13 cellular contexts compared by ENCODE assay signal in the genomic region with DNA sequence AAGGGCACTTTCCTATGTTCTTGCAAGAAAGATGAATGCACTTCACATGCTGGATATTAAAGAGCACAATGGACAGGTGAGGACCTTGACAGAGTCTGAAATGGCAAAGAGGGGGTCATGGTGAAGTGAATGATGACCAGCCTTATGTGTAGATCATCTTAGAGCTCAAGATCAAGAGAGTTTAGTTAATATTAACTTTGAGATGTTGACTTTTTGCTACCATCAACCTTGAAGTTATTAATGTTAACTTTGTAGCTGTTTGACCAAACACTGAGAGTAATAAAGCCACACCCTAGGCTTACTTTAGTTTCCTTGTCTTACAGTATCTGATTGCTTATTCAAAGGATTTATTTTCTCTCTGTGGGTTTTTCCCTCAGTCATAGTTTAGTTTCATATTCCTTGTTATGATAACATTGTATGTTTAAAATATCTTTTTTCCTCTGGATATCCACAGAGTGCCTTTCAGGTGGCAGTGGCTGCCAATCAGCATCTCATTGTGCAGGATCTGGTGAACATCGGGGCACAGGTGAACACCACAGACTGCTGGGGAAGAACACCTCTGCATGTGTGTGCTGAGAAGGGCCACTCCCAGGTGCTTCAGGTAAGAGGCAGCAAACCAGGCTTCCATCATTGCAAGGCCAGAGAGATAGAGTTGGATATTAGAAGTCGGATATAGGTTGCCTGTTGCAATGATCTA. TPM values are rescaled to one million over a fixed set of nuclear protein-coding genes. Genes with fewer than 3 reads are reported as not detected.
DNase-seq lines count a peak whose midpoint lies in the region; ATAC-seq and TF ChIP-seq lines count a peak whose summit lies in the region.
"Had no signal": no experiment of that assay in that cellular context is flagged by ENCODE, and none has a peak within 500 bp of the region (broad histone marks: within the 10 kb centered on the region; RNA-seq: fewer than 3 reads in every experiment).

No MANE protein-coding gene starts in this region.

- intact Hi-C loops in activated CD8-positive, alpha-beta T cell treated with anti-CD3 and anti-CD28 coated beads for 36 hours (cut with micrococcal nuclease) = loop anchor here (5.0 to 10.0 kb wide), 4 partner anchors 37 to 370 kb away; a partner anchor contains a TSS
- intact Hi-C loops in stomach (cut with DNase I; ENCODE audit: low total_unique reads) = no loop called here

- WGBS in stomach, 5 donors = 38 to 82% (median 42%) methylated on average over 2 of the region's 2 CpGs

- ATAC-seq in activated CD8-positive, alpha-beta T cell treated with anti-CD3 and anti-CD28 coated beads for 36 hours = no peak
- no peak for ATAC-seq in activated CD8-positive, alpha-beta T cell treated with anti-CD3 and anti-CD28 coated beads, Interleukin-2, amount 10 ng/mL, durations not matched to agents 7 days and 5 days
- ATAC-seq in HG03196 (IDR thresholded peaks at IDR 0.05; ENCODE audit: unreplicated experiment) = no peak
- ATAC-seq: left lobe of liver had no signal

- H3K9me3 ChIP-seq in stomach = no peaks in the 10 kb centered on the region
- H3K9me3 ChIP-seq: prostate gland had no signal

- H3K4me3 ChIP-seq in stomach = peak overlapping the region in 2 of 4 donors; percentile 26 to 79
- H3K4me3 ChIP-seq: prostate gland had no signal

- H3K4me1 ChIP-seq in stomach = peaks cover 35 to 78% (median 62%) of the 10 kb centered on the region in 4 donors
- H3K4me1 ChIP-seq: prostate gland had no signal

- peaks cover 70 to 82% (median 80%) of the 10 kb centered on the region in 4 donors for H3K36me3 ChIP-seq in stomach

- H3K27ac Mint-ChIP-seq in activated CD8-positive, alpha-beta T cell treated with anti-CD3 and anti-CD28 coated beads for 36 hours = peak overlapping the region; percentile 73
- no peak overlapping the region for H3K27ac Mint-ChIP-seq in activated CD8-positive, alpha-beta T cell treated with anti-CD3 and anti-CD28 coated beads, Interleukin-2, amount 10 ng/mL, durations not matched to agents 7 days and 5 days
- peak overlapping the region; percentile 36 for H3K27ac Mint-ChIP-seq in activated CD4-positive, alpha-beta memory T cell treated with anti-CD3 and anti-CD28 coated beads, Interleukin-2, amount 10 ng/mL, durations not matched to agents 7 days and 5 days

- H3K4me3 Mint-ChIP-seq in activated CD8-positive, alpha-beta T cell treated with anti-CD3 and anti-CD28 coated beads for 36 hours = no peak overlapping the region
- no peak overlapping the region for H3K4me3 Mint-ChIP-seq in activated CD8-positive, alpha-beta T cell treated with anti-CD3 and anti-CD28 coated beads, Interleukin-2, amount 10 ng/mL, durations not matched to agents 7 days and 5 days
- no peak overlapping the region for H3K4me3 Mint-ChIP-seq in activated CD4-positive, alpha-beta memory T cell treated with anti-CD3 and anti-CD28 coated beads, Interleukin-2, amount 10 ng/mL, durations not matched to agents 7 days and 5 days

- TF ChIP-seq POLR2A in stomach (IDR thresholded peaks at IDR 0.05) = no peak

- H3K4me1 Mint-ChIP-seq in activated CD8-positive, alpha-beta T cell treated with anti-CD3 and anti-CD28 coated beads for 36 hours (ENCODE audit: low read depth) = peaks cover 79% of the 10 kb centered on the region
- peaks cover 60% of the 10 kb centered on the region for H3K4me1 Mint-ChIP-seq in activated CD8-positive, alpha-beta T cell treated with anti-CD3 and anti-CD28 coated beads, Interleukin-2, amount 10 ng/mL, durations not matched to agents 7 days and 5 days (ENCODE audit: low read depth)
- peaks cover 73% of the 10 kb centered on the region for H3K4me1 Mint-ChIP-seq in activated CD4-positive, alpha-beta memory T cell treated with anti-CD3 and anti-CD28 coated beads, Interleukin-2, amount 10 ng/mL, durations not matched to agents 7 days and 5 days

- POLR2A ChIA-PET in activated CD8-positive, alpha-beta T cell treated with anti-CD3 and anti-CD28 coated beads for 36 hours (lab: Charles Lee) = interaction anchor here (0.8 to 10.2 kb wide), 5 partner anchors 9 to 81 kb away, joined by 3 to 151 read pairs (median 4); no protein-coding TSS in a partner anchor
- POLR2A ChIA-PET in activated CD8-positive, alpha-beta T cell treated with anti-CD3 and anti-CD28 coated beads, Interleukin-2, amount 10 ng/mL, durations not matched to agents 7 days and 5 days (lab: Charles Lee) = interaction anchor here (7.9 kb wide), 1 partner anchor 21 kb away, joined by 298 read pairs; no protein-coding TSS in a partner anchor
- POLR2A ChIA-PET in activated CD4-positive, alpha-beta memory T cell treated with anti-CD3 and anti-CD28 coated beads, Interleukin-2, amount 10 ng/mL, durations not matched to agents 7 days and 5 days (lab: Charles Lee) = interaction anchor here (1.0 to 13.1 kb wide), 7 partner anchors 9 to 370 kb away, joined by 3 to 374 read pairs (median 4); no protein-coding TSS in a partner anchor

- peak overlapping the region; percentile 60 to 100 (median 96) for H3K27ac ChIP-seq in stomach
- H3K27ac ChIP-seq: WERI-Rb-1 had no signal

- no peaks in the 10 kb centered on the region for H3K27me3 Mint-ChIP-seq in activated CD8-positive, alpha-beta T cell treated with anti-CD3 and anti-CD28 coated beads for 36 hours
- no peaks in the 10 kb centered on the region for H3K27me3 Mint-ChIP-seq in activated CD8-positive, alpha-beta T cell treated with anti-CD3 and anti-CD28 coated beads, Interleukin-2, amount 10 ng/mL, durations not matched to agents 7 days and 5 days (ENCODE audit: low read depth)
- no peaks in the 10 kb centered on the region for H3K27me3 Mint-ChIP-seq in activated CD4-positive, alpha-beta memory T cell treated with anti-CD3 and anti-CD28 coated beads, Interleukin-2, amount 10 ng/mL, durations not matched to agents 7 days and 5 days

- H3K9me3 Mint-ChIP-seq in activated CD8-positive, alpha-beta T cell treated with anti-CD3 and anti-CD28 coated beads for 36 hours = no peaks in the 10 kb centered on the region
- no peaks in the 10 kb centered on the region for H3K9me3 Mint-ChIP-seq in activated CD8-positive, alpha-beta T cell treated with anti-CD3 and anti-CD28 coated beads, Interleukin-2, amount 10 ng/mL, durations not matched to agents 7 days and 5 days (ENCODE audit: insufficient read depth)
- H3K9me3 Mint-ChIP-seq in activated CD4-positive, alpha-beta memory T cell treated with anti-CD3 and anti-CD28 coated beads, Interleukin-2, amount 10 ng/mL, durations not matched to agents 7 days and 5 days = no peaks in the 10 kb centered on the region

- CTCF ChIA-PET in activated CD8-positive, alpha-beta T cell treated with anti-CD3 and anti-CD28 coated beads for 36 hours (lab: Charles Lee) = interaction anchor here (0.7 to 1.5 kb wide), 5 partner anchors 36 to 374 kb away, joined by 3 to 4 read pairs (median 3); no protein-coding TSS in a partner anchor
- CTCF ChIA-PET in activated CD8-positive, alpha-beta T cell treated with anti-CD3 and anti-CD28 coated beads, Interleukin-2, amount 10 ng/mL, durations not matched to agents 7 days and 5 days (lab: Charles Lee) = interaction anchor here (0.7 to 1.8 kb wide), 3 partner anchors 38 to 371 kb away, joined by 3 to 9 read pairs (median 3); no protein-coding TSS in a partner anchor
- CTCF ChIA-PET in activated CD4-positive, alpha-beta memory T cell treated with anti-CD3 and anti-CD28 coated beads, Interleukin-2, amount 10 ng/mL, durations not matched to agents 7 days and 5 days (lab: Charles Lee) = no interaction called here

- H3K36me3 Mint-ChIP-seq in activated CD8-positive, alpha-beta T cell treated with anti-CD3 and anti-CD28 coated beads for 36 hours (ENCODE audit: low read depth) = peaks cover 95% of the 10 kb centered on the region
- peaks cover 95% of the 10 kb centered on the region for H3K36me3 Mint-ChIP-seq in activated CD8-positive, alpha-beta T cell treated with anti-CD3 and anti-CD28 coated beads, Interleukin-2, amount 10 ng/mL, durations not matched to agents 7 days and 5 days (ENCODE audit: low read depth)
- peaks cover 98% of the 10 kb centered on the region for H3K36me3 Mint-ChIP-seq in activated CD4-positive, alpha-beta memory T cell treated with anti-CD3 and anti-CD28 coated beads, Interleukin-2, amount 10 ng/mL, durations not matched to agents 7 days and 5 days (ENCODE audit: low read depth)

- no peak for DNase-seq in activated CD8-positive, alpha-beta T cell treated with anti-CD3 and anti-CD28 coated beads for 36 hours
- DNase-seq in activated CD8-positive, alpha-beta T cell treated with anti-CD3 and anti-CD28 coated beads, Interleukin-2, amount 10 ng/mL, durations not matched to agents 7 days and 5 days = no peak
- DNase-seq in activated CD4-positive, alpha-beta memory T cell treated with anti-CD3 and anti-CD28 coated beads, Interleukin-2, amount 10 ng/mL, durations not matched to agents 7 days and 5 days = no peak
- DNase-seq in kidney glomerular epithelial cell (lab: John Stamatoyannopoulos, UW) (peak; percentile 50), stomach (peak; percentile 55), dermis blood vessel endothelial cell (no peak), NCI-H510A treated with DMSO at 0.1 percent for 48 hours (lab: John Stamatoyannopoulos, UW) (no peak)
- DNase-seq: NCI-H2081 treated with DMSO at 0.1 percent for 48 hours; stimulated activated CD4-positive, alpha-beta T cell treated with anti-CD3 and anti-CD28 coated beads, Interleukin-4, amount 100 ng/mL, for 4 hours; WERI-Rb-1 had no signal

- no peaks in the 10 kb centered on the region for H3K27me3 ChIP-seq in stomach

- TF ChIP-seq EP300 in stomach (IDR thresholded peaks at IDR 0.05) = no peak

- no peak for TF ChIP-seq CTCF in activated CD8-positive, alpha-beta T cell treated with anti-CD3 and anti-CD28 coated beads for 36 hours (IDR thresholded peaks at IDR 0.05)
- TF ChIP-seq CTCF in stomach (IDR thresholded peaks at IDR 0.05) = no peak

RNA-seq across cellular contexts. Expression of a gene that starts 5.4 kb away (rescaled TPM):
- total RNA-seq in activated CD8-positive, alpha-beta T cell treated with anti-CD3 and anti-CD28 coated beads for 36 hours = 10 to 100 TPM; 62.1 to 70.6 TPM
- 10 to 100 TPM; 45.3 to 48.1 TPM for total RNA-seq in activated CD8-positive, alpha-beta T cell treated with anti-CD3 and anti-CD28 coated beads, Interleukin-2, amount 10 ng/mL, durations not matched to agents 7 days and 5 days
- 10 to 100 TPM; 76.5 to 81.3 TPM for total RNA-seq in activated CD4-positive, alpha-beta memory T cell treated with anti-CD3 and anti-CD28 coated beads, Interleukin-2, amount 10 ng/mL, durations not matched to agents 7 days and 5 days
- total RNA-seq in stomach (100 to 1,000 TPM in 2 of 5 donors, 10 to 100 TPM in 3; 37.1 to 199 (median 84.0) TPM), dermis blood vessel endothelial cell (15.2 and 31.8 TPM in 2 replicates)
- polyA plus RNA-seq in stomach = 10 to 100 TPM; 11.5 to 21.1 (median 14.4) TPM

Comparison
In these comparisons a context has a peak if more than half of its experiments do, and no peak if none do; other contexts are left out.
1. DNase-seq: peak in kidney glomerular epithelial cell (single experiment) and stomach (single experiment); none in activated CD8-positive, alpha-beta T cell treated with anti-CD3 and anti-CD28 coated beads for 36 hours (single experiment), activated CD8-positive, alpha-beta T cell treated with anti-CD3 and anti-CD28 coated beads, Interleukin-2, amount 10 ng/mL, durations not matched to agents 7 days and 5 days (single experiment), activated CD4-positive, alpha-beta memory T cell treated with anti-CD3 and anti-CD28 coated beads, Interleukin-2, amount 10 ng/mL, durations not matched to agents 7 days and 5 days (single experiment), dermis blood vessel endothelial cell (single experiment) and NCI-H510A treated with DMSO at 0.1 percent for 48 hours (single experiment).